ENCODE assay signal across 1 cellular context in genomic region chr14:64409509-64409908, GRCh38.
TF ChIP-seq lines count a peak whose summit lies in the region.

No MANE protein-coding gene starts in this region.

TF ChIP-seq in GM23338, 12 proteins besides CTCF, POLR2A, EP300 and RAD21 (continued from another document):
- TF ChIP-seq ZNF462 (CRISPR knock-in tag; IDR thresholded peaks at IDR 0.05) (no peak), EZH2 (IDR thresholded peaks at IDR 0.05; ENCODE audit: low read depth, unreplicated experiment) (no peak), STAT1 (IDR thresholded peaks at IDR 0.05; ENCODE audit: unreplicated experiment) (no peak), REST (IDR thresholded peaks at IDR 0.05; ENCODE audit: unreplicated experiment) (no peak)
